14 cellular contexts compared by ENCODE assay signal in the genomic region with DNA sequence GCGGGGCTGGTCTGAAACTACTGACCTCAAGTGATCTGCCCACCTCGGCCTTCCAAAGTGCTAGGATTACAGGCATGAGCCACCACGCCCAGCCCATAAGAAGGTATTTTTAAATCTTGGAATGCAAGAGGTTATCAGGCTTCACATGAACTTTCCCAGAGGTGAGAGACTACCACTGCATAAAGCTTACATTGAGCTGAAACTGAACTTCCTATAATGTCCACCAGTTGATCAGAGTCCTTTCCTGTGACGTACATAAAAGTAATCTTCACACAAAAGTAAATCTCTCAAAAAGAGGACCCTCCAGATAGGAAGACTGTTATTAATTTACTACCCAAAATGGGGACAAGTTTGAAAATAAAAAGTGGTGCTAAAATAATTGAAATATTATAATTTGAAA.
A peak's percentile ranks its signal among the peaks of the same experiment; 100 is the strongest.
DNase-seq lines count a peak whose midpoint lies in the region; ATAC-seq and TF ChIP-seq lines count a peak whose summit lies in the region.
"Had no signal": no experiment of that assay in that cellular context is flagged by ENCODE, and none has a peak within 500 bp of the region (broad histone marks: within the 10 kb centered on the region; RNA-seq: fewer than 3 reads in every experiment).

No MANE protein-coding gene starts in this region.

- POLR2A ChIA-PET in activated CD4-positive, alpha-beta memory T cell treated with anti-CD3 and anti-CD28 coated beads, Interleukin-2, amount 10 ng/mL, durations not matched to agents 7 days and 5 days (lab: Charles Lee), result no interaction called here

- H3K9me3 Mint-ChIP-seq in neural crest cell, result peaks cover 2% of the 10 kb centered on the region
- no peaks in the 10 kb centered on the region for H3K9me3 Mint-ChIP-seq in activated CD4-positive, alpha-beta memory T cell treated with anti-CD3 and anti-CD28 coated beads, Interleukin-2, amount 10 ng/mL, durations not matched to agents 7 days and 5 days

- H3K36me3 Mint-ChIP-seq in neural crest cell (ENCODE audit: low read depth) (no peaks in the 10 kb centered on the region), T-helper 17 cell (ENCODE audit: low read depth) (no peaks in the 10 kb centered on the region)
- H3K36me3 Mint-ChIP-seq in activated CD4-positive, alpha-beta memory T cell treated with anti-CD3 and anti-CD28 coated beads, Interleukin-2, amount 10 ng/mL, durations not matched to agents 7 days and 5 days (ENCODE audit: low read depth), result no peaks in the 10 kb centered on the region
- H3K36me3 Mint-ChIP-seq: CD14-positive monocyte; CD4-positive, alpha-beta memory T cell had no signal

- CTCF ChIA-PET in activated CD4-positive, alpha-beta memory T cell treated with anti-CD3 and anti-CD28 coated beads, Interleukin-2, amount 10 ng/mL, durations not matched to agents 7 days and 5 days (lab: Charles Lee), result no interaction called here

- H3K27ac Mint-ChIP-seq in neural crest cell (ENCODE audit: unreplicated experiment), result no peak overlapping the region
- no peak overlapping the region for H3K27ac Mint-ChIP-seq in activated CD4-positive, alpha-beta memory T cell treated with anti-CD3 and anti-CD28 coated beads, Interleukin-2, amount 10 ng/mL, durations not matched to agents 7 days and 5 days
- H3K27ac Mint-ChIP-seq in T-helper 17 cell, result no peak overlapping the region
- H3K27ac Mint-ChIP-seq: CD14-positive monocyte; CD4-positive, alpha-beta memory T cell had no signal

- ATAC-seq in GM18868 (IDR thresholded peaks at IDR 0.05; ENCODE audit: unreplicated experiment) (no peak), T-helper 17 cell (no peak)

- H3K4me3 ChIP-seq in choroid plexus epithelial cell (ENCODE audit: low read depth, low read length) (no peak overlapping the region), retinal pigment epithelial cell (ENCODE audit: low read length) (no peak overlapping the region)
- H3K4me3 ChIP-seq: BLaER1, HAP-1 had no signal

- H3K9me3 ChIP-seq in T-helper 17 cell (ENCODE audit: control insufficient read depth, low read length, poor library complexity, severe bottlenecking), result no peaks in the 10 kb centered on the region
- H3K9me3 ChIP-seq: BLaER1, HAP-1 had no signal

- H3K4me3 Mint-ChIP-seq in neural crest cell (no peak overlapping the region), T-helper 17 cell (no peak overlapping the region)
- H3K4me3 Mint-ChIP-seq in activated CD4-positive, alpha-beta memory T cell treated with anti-CD3 and anti-CD28 coated beads, Interleukin-2, amount 10 ng/mL, durations not matched to agents 7 days and 5 days, result no peak overlapping the region
- H3K4me3 Mint-ChIP-seq: CD14-positive monocyte; CD4-positive, alpha-beta memory T cell had no signal

- TF ChIP-seq CTCF in choroid plexus epithelial cell (conservative IDR thresholded peaks at IDR 0.05; ENCODE audit: low read depth, low read length), result peak; percentile 1
- TF ChIP-seq CTCF in neural crest cell (conservative IDR thresholded peaks at IDR 0.05), result peak; percentile 26
- peak; percentile 8 for TF ChIP-seq CTCF in retinal pigment epithelial cell (conservative IDR thresholded peaks at IDR 0.05; ENCODE audit: low read depth, low read length)

- no peak for DNase-seq in choroid plexus epithelial cell (ENCODE audit: low read depth)
- no peak for DNase-seq in neural crest cell (ENCODE audit: low read depth, low spot score)
- no peak for DNase-seq in retinal pigment epithelial cell (ENCODE audit: low read depth)
- no peak for DNase-seq in central memory CD4-positive, alpha-beta T cell
- no peak for DNase-seq in activated CD4-positive, alpha-beta memory T cell treated with anti-CD3 and anti-CD28 coated beads, Interleukin-2, amount 10 ng/mL, durations not matched to agents 7 days and 5 days
- no peak for DNase-seq in T-helper 17 cell
- DNase-seq: CD4-positive, alpha-beta memory T cell; DMS153; DMS79; GDM1 had no signal

- H3K27me3 Mint-ChIP-seq in neural crest cell (ENCODE audit: low read depth) (no peaks in the 10 kb centered on the region), T-helper 17 cell (no peaks in the 10 kb centered on the region)
- no peaks in the 10 kb centered on the region for H3K27me3 Mint-ChIP-seq in activated CD4-positive, alpha-beta memory T cell treated with anti-CD3 and anti-CD28 coated beads, Interleukin-2, amount 10 ng/mL, durations not matched to agents 7 days and 5 days

- H3K4me1 Mint-ChIP-seq in neural crest cell (no peaks in the 10 kb centered on the region), T-helper 17 cell (no peaks in the 10 kb centered on the region)
- H3K4me1 Mint-ChIP-seq in activated CD4-positive, alpha-beta memory T cell treated with anti-CD3 and anti-CD28 coated beads, Interleukin-2, amount 10 ng/mL, durations not matched to agents 7 days and 5 days, result no peaks in the 10 kb centered on the region
- H3K4me1 Mint-ChIP-seq: CD14-positive monocyte; CD4-positive, alpha-beta memory T cell had no signal
